In the genomic region with DNA sequence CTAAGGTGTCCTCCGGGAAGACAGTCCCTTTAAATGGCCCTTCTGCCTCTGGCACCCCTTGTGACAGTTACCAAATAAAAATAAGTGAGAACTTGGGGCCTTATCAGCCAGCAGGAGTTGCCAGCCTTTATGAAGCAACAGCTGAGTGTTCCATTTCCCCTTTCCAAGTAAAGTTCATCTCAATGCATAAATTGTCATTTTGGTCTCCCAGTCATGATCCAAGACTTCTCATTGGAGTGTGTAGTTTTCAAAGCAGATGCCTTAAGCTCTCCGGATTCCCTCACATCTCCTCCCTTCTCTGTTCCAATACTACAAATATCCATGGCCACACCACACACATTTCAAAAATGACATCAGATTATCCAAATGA, we compare ENCODE assay signal across 11 cellular contexts. TPM values are rescaled to one million over a fixed set of nuclear protein-coding genes. Genes with fewer than 3 reads are reported as not detected.
DNase-seq lines count a peak whose midpoint lies in the region; ATAC-seq and TF ChIP-seq lines count a peak whose summit lies in the region.
"Had no signal": no experiment of that assay in that cellular context is flagged by ENCODE, and none has a peak within 500 bp of the region (broad histone marks: within the 10 kb centered on the region; RNA-seq: fewer than 3 reads in every experiment).

No MANE protein-coding gene starts in this region.

- no peak overlapping the region for H3K27ac Mint-ChIP-seq in MCF 10A (ENCODE audit: low read depth, unreplicated experiment)

- H3K4me1 ChIP-seq in breast epithelium (peaks cover 4 to 5% of the 10 kb centered on the region in 2 donors), testis (peaks cover 9% of the 10 kb centered on the region)

- H3K4me3 Mint-ChIP-seq in MCF 10A (ENCODE audit: unreplicated experiment): peak overlapping the region; percentile 79

- H3K27me3 Mint-ChIP-seq in MCF 10A (ENCODE audit: insufficient read depth, unreplicated experiment): no peaks in the 10 kb centered on the region

- H3K9me3 Mint-ChIP-seq in MCF 10A (ENCODE audit: unreplicated experiment): no peaks in the 10 kb centered on the region

- intact Hi-C loops in MCF 10A (cut with micrococcal nuclease) (loop anchor here (10.0 kb wide), 1 partner anchor 318 kb away; no protein-coding TSS in a partner anchor), breast epithelium (cut with DNase I; ENCODE audit: low total_unique reads) (loop anchor here (1.0 kb wide), 1 partner anchor 21 kb away; no protein-coding TSS in a partner anchor), testis (cut with DNase I; ENCODE audit: low total_unique reads) (loop anchor here (10.0 kb wide), 1 partner anchor 362 kb away; a partner anchor contains a TSS)

- ATAC-seq in HG02798 (IDR thresholded peaks at IDR 0.05; ENCODE audit: poor library complexity, unreplicated experiment) (no peak), HG03342 (IDR thresholded peaks at IDR 0.05; ENCODE audit: unreplicated experiment) (no peak)
- ATAC-seq: Panc1 had no signal

- H3K4me3 ChIP-seq in breast epithelium (no peak overlapping the region), fibroblast of pulmonary artery (replicated peaks; ENCODE audit: low read depth, low read length) (no peak overlapping the region), testis (peak overlapping the region in 1 of 2 donors; percentile 94)

- 42 to 45% methylated on average over 2 of the region's 2 CpGs for WGBS in testis, 2 donors

- H3K36me3 Mint-ChIP-seq in MCF 10A (ENCODE audit: insufficient read depth, unreplicated experiment): peaks cover 12% of the 10 kb centered on the region

- no peak overlapping the region for H3K27ac ChIP-seq in breast epithelium
- peak overlapping the region; percentile 89 to 95 for H3K27ac ChIP-seq in testis

- TF ChIP-seq CTCF in MCF 10A (IDR thresholded peaks at IDR 0.05; ENCODE audit: unreplicated experiment): no peak
- no peak for TF ChIP-seq CTCF in breast epithelium (IDR thresholded peaks at IDR 0.05)
- no peak for TF ChIP-seq CTCF in fibroblast of pulmonary artery (IDR thresholded peaks at IDR 0.05; ENCODE audit: low read length, missing control alignments)
- TF ChIP-seq CTCF in testis (IDR thresholded peaks at IDR 0.05): no peak

- POLR2A ChIA-PET in MCF 10A (lab: Yijun Ruan, JAX): interaction anchor here (1.6 to 2.9 kb wide), 2 partner anchors 89 to 362 kb away, joined by 3 to 38 read pairs; a partner anchor contains a TSS

- H3K27me3 ChIP-seq in breast epithelium (no peaks in the 10 kb centered on the region), testis (no peaks in the 10 kb centered on the region)

- no peak for TF ChIP-seq POLR2A in breast epithelium (IDR thresholded peaks at IDR 0.05)
- TF ChIP-seq POLR2A in testis (IDR thresholded peaks at IDR 0.05): no peak

- peaks cover 7% of the 10 kb centered on the region for H3K4me1 Mint-ChIP-seq in MCF 10A (ENCODE audit: insufficient read depth, unreplicated experiment)

- H3K36me3 ChIP-seq in breast epithelium (no peaks in the 10 kb centered on the region), testis (ENCODE audit: low read depth, missing control alignments) (no peaks in the 10 kb centered on the region)

- CTCF ChIA-PET in MCF 10A (lab: Yijun Ruan, JAX): interaction anchor here (1.1 kb wide), 1 partner anchor 247 kb away, joined by 3 read pairs; no protein-coding TSS in a partner anchor

- no peaks in the 10 kb centered on the region for H3K9me3 ChIP-seq in breast epithelium
- H3K9me3 ChIP-seq in testis: no peaks in the 10 kb centered on the region

- no peak for DNase-seq in MCF 10A (ENCODE audit: unreplicated experiment)
- no peak for DNase-seq in breast epithelium (ENCODE audit: low spot score in 2 of 2)
- DNase-seq in RKO (ENCODE audit: low spot score): peak; percentile 58
- peak; percentile 18 for DNase-seq in fibroblast of pulmonary artery (ENCODE audit: low read depth)
- no peak for DNase-seq in testis
- DNase-seq in midbrain (lab: John Stamatoyannopoulos, UW): no peak
- DNase-seq: activated gamma-delta T cell treated with Interleukin-2 at 50 U/mL for 16 hours, DMS53 had no signal

- no TSS peak for BruUV-seq in MCF 10A (replicated peaks; lab: Mats Ljungman, UMichigan)

RNA-seq across cellular contexts. Expression of a gene that starts 4.0 kb away (rescaled TPM):
- total RNA-seq in MCF 10A (2022) (3.6 and 4.7 TPM in 2 replicates), breast epithelium (1 to 10 TPM; 6.6 to 9.9 (median 6.6) TPM), testis (100 to 1,000 TPM in 1 of 2 donors, 10 to 100 TPM in 1; 93.5 to 127 TPM)
- 51.1 TPM for polyA plus RNA-seq in testis (ENCODE audit: insufficient read depth, low read depth, low replicate concordance)

Comparison
In these comparisons a context has a peak if more than half of its experiments do, and no peak if none do; other contexts are left out.
1. DNase-seq: peak in RKO (single experiment) and fibroblast of pulmonary artery (single experiment); none in MCF 10A (single experiment), breast epithelium (0 of 2), testis (single experiment) and midbrain (single experiment).
2. H3K27ac ChIP-seq: peak in testis (2 of 2); none in breast epithelium (0 of 2).
3. RNA of a gene that starts 4.0 kb away (total RNA-seq): 93.5 to 127 TPM in testis; 6.6 to 9.9 TPM in breast epithelium and 3.6 to 4.7 TPM in MCF 10A; every median in the first group is over 4 times any median in the second.